In the genomic region with DNA sequence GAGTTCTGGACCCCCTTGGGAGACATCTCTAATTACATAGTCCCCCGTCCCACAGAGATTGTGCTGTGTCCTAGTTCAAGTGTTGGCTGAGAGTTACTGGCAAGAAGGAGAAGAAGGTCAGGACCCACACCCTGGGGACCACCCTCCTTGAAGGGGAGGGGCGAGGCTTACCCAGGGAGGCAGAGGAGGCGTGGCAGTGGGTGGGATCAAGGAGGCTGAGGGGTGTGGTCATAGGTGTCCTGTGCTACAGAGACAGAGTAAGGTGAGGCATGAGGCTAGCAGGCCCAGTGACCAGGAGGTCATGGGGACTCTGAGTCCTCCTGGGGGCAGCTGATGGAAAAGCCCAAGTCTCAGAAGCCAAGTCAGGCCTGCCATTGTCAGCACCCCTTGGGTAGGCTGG, we compare ENCODE assay signal across 20 cellular contexts. TPM values are rescaled to one million over a fixed set of nuclear protein-coding genes. Genes with fewer than 3 reads are reported as not detected.
A peak's percentile ranks its signal among the peaks of the same experiment; 100 is the strongest.
DNase-seq lines count a peak whose midpoint lies in the region; ATAC-seq and TF ChIP-seq lines count a peak whose summit lies in the region.
"Had no signal": no experiment of that assay in that cellular context is flagged by ENCODE, and none has a peak within 500 bp of the region (broad histone marks: within the 10 kb centered on the region; RNA-seq: fewer than 3 reads in every experiment).

No MANE protein-coding gene starts in this region.

- H3K79me2 ChIP-seq in neural cell (replicated peaks; ENCODE audit: insufficient read depth, low read length), result no peaks in the 10 kb centered on the region

- peak overlapping the region; percentile 71 for H3K27ac Mint-ChIP-seq in activated CD8-positive, alpha-beta T cell treated with anti-CD3 and anti-CD28 coated beads, Interleukin-2, amount 10 ng/mL, durations not matched to agents 7 days and 5 days
- H3K27ac Mint-ChIP-seq: CD14-positive monocyte had no signal

- no peaks in the 10 kb centered on the region for H3K27me3 ChIP-seq in neural cell (ENCODE audit: insufficient read depth, low read depth, low read length)
- H3K27me3 ChIP-seq: SJSA1 had no signal

- CTCF ChIA-PET in HEK293 (lab: Yijun Ruan, JAX), result no interaction called here
- CTCF ChIA-PET in activated CD8-positive, alpha-beta T cell treated with anti-CD3 and anti-CD28 coated beads, Interleukin-2, amount 10 ng/mL, durations not matched to agents 7 days and 5 days (lab: Charles Lee), result no interaction called here

- no peak for TF ChIP-seq CTCF in HEK293 (tag by site-specific recombination; IDR thresholded peaks at IDR 0.05)
- no peak for TF ChIP-seq CTCF in neural cell (IDR thresholded peaks at IDR 0.05; ENCODE audit: poor library complexity, severe bottlenecking)

- H3K27me3 Mint-ChIP-seq in activated CD8-positive, alpha-beta T cell treated with anti-CD3 and anti-CD28 coated beads, Interleukin-2, amount 10 ng/mL, durations not matched to agents 7 days and 5 days (ENCODE audit: low read depth), result no peaks in the 10 kb centered on the region

- H3K4me1 Mint-ChIP-seq in activated CD8-positive, alpha-beta T cell treated with anti-CD3 and anti-CD28 coated beads, Interleukin-2, amount 10 ng/mL, durations not matched to agents 7 days and 5 days (ENCODE audit: low read depth), result peaks cover 82% of the 10 kb centered on the region

- H3K36me3 ChIP-seq in HEK293 (ENCODE audit: control insufficient read depth in 2 of 2, insufficient read depth in 1 of 2, low read length in 2 of 2) (no peaks in the 10 kb centered on the region), neural cell (ENCODE audit: insufficient read depth, low read length) (no peaks in the 10 kb centered on the region)
- H3K36me3 ChIP-seq: SJSA1 had no signal

- ATAC-seq in activated CD8-positive, alpha-beta T cell treated with anti-CD3 and anti-CD28 coated beads, Interleukin-2, amount 10 ng/mL, durations not matched to agents 7 days and 5 days, result no peak
- no peak for ATAC-seq in GM19455 (IDR thresholded peaks at IDR 0.05; ENCODE audit: unreplicated experiment)
- ATAC-seq in GM21515 (IDR thresholded peaks at IDR 0.05; ENCODE audit: unreplicated experiment), result no peak
- ATAC-seq: Panc1 had no signal

- H3F3A ChIP-seq in neural cell (ENCODE audit: insufficient read depth, low read length, poor library complexity, severe bottlenecking), result no peaks in the 10 kb centered on the region

- H3K9me3 Mint-ChIP-seq in activated CD8-positive, alpha-beta T cell treated with anti-CD3 and anti-CD28 coated beads, Interleukin-2, amount 10 ng/mL, durations not matched to agents 7 days and 5 days (ENCODE audit: insufficient read depth), result peaks cover 7% of the 10 kb centered on the region

- no peak overlapping the region for H2AFZ ChIP-seq in neural cell (ENCODE audit: low read depth, low read length)

- DNase-seq in NK-92 treated with Interleukin-12 subunit alpha and Interleukin-12 subunit beta, amount 100 ng/mL, for 24 hours (lab: John Stamatoyannopoulos, UW), result peak; percentile 16
- no peak for DNase-seq in NK-92 (lab: John Stamatoyannopoulos, UW; ENCODE audit: unreplicated experiment)
- DNase-seq in activated CD8-positive, alpha-beta T cell treated with anti-CD3 and anti-CD28 coated beads, Interleukin-2, amount 10 ng/mL, durations not matched to agents 7 days and 5 days, result no peak
- no peak for DNase-seq in activated CD8-positive, alpha-beta memory T cell treated with anti-CD3 and anti-CD28 coated beads, Interleukin-2, amount 50 U/mL, for 48 hours
- DNase-seq: 8988T, DMS79 treated with DMSO at 0.1 percent for 48 hours, KBM-7, NCI-H1417, NCI-H187, NCI-H2107, NCI-H510A, NCI-H774 had no signal

- H3K9me3 ChIP-seq in HEK293 (ENCODE audit: control insufficient read depth, insufficient read depth, low read depth, low read length), result no peaks in the 10 kb centered on the region
- no peaks in the 10 kb centered on the region for H3K9me3 ChIP-seq in neural cell (ENCODE audit: low read length)
- H3K9me3 ChIP-seq: SJSA1 had no signal

- H3K27ac ChIP-seq in HEK293 (ENCODE audit: extremely low read depth, low read depth, low read length), result no peak overlapping the region
- H3K27ac ChIP-seq in neural cell (ENCODE audit: low read length), result peak overlapping the region; percentile 63
- H3K27ac ChIP-seq: SJSA1 had no signal

- no peaks in the 10 kb centered on the region for H3K4me1 ChIP-seq in HEK293 (ENCODE audit: control insufficient read depth, insufficient read depth, low read length)
- H3K4me1 ChIP-seq: SJSA1 had no signal

- H3K36me3 Mint-ChIP-seq in activated CD8-positive, alpha-beta T cell treated with anti-CD3 and anti-CD28 coated beads, Interleukin-2, amount 10 ng/mL, durations not matched to agents 7 days and 5 days (ENCODE audit: low read depth), result peaks cover 29% of the 10 kb centered on the region
- H3K36me3 Mint-ChIP-seq: CD14-positive monocyte had no signal

- H3K9me2 ChIP-seq in neural cell (ENCODE audit: insufficient read depth, low read length), result no peaks in the 10 kb centered on the region

- TF ChIP-seq RAD21 in neural cell (conservative IDR thresholded peaks at IDR 0.05), result no peak

- no peak overlapping the region for H3K4me2 ChIP-seq in neural cell (ENCODE audit: low read length)

- no peaks in the 10 kb centered on the region for H4K20me1 ChIP-seq in neural cell (ENCODE audit: insufficient read depth)

- TF ChIP-seq EP300 in neural cell (conservative IDR thresholded peaks at IDR 0.05; ENCODE audit: poor library complexity, severe bottlenecking), result no peak

- no peak overlapping the region for H3K4me3 Mint-ChIP-seq in activated CD8-positive, alpha-beta T cell treated with anti-CD3 and anti-CD28 coated beads, Interleukin-2, amount 10 ng/mL, durations not matched to agents 7 days and 5 days

- H3K4me3 ChIP-seq in HEK293 (ENCODE audit: low read depth, low read length), result no peak overlapping the region
- no peak overlapping the region for H3K4me3 ChIP-seq in neural cell (ENCODE audit: low read length)
- H3K4me3 ChIP-seq: SJSA1 had no signal

- POLR2A ChIA-PET in HEK293 (lab: Yijun Ruan, JAX), result no interaction called here
- POLR2A ChIA-PET in activated CD8-positive, alpha-beta T cell treated with anti-CD3 and anti-CD28 coated beads, Interleukin-2, amount 10 ng/mL, durations not matched to agents 7 days and 5 days (lab: Charles Lee), result interaction anchor here (0.9 kb wide), 1 partner anchor 62 kb away, joined by 3 read pairs; no protein-coding TSS in a partner anchor

- H3K9ac ChIP-seq in neural cell (ENCODE audit: low read length), result peak overlapping the region; percentile 10

TF ChIP-seq in HEK293, 187 proteins besides CTCF, POLR2A, EP300 and RAD21 (continues in another document):
- TF ChIP-seq TCF7L2 (IDR thresholded peaks at IDR 0.05; ENCODE audit: borderline replicate concordance, low read depth, low read length) (no peak), ZNF514 (tag by site-specific recombination; IDR thresholded peaks at IDR 0.05) (no peak), ZNF624 (tag by site-specific recombination; IDR thresholded peaks at IDR 0.05) (no peak), KLF1 (tag by site-specific recombination; IDR thresholded peaks at IDR 0.05) (peak; percentile 79)
- TF ChIP-seq, protein P1, sequence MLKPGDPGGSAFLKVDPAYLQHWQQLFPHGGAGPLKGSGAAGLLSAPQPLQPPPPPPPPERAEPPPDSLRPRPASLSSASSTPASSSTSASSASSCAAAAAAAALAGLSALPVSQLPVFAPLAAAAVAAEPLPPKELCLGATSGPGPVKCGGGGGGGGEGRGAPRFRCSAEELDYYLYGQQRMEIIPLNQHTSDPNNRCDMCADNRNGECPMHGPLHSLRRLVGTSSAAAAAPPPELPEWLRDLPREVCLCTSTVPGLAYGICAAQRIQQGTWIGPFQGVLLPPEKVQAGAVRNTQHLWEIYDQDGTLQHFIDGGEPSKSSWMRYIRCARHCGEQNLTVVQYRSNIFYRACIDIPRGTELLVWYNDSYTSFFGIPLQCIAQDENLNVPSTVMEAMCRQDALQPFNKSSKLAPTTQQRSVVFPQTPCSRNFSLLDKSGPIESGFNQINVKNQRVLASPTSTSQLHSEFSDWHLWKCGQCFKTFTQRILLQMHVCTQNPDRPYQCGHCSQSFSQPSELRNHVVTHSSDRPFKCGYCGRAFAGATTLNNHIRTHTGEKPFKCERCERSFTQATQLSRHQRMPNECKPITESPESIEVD (tag by site-specific recombination; IDR thresholded peaks at IDR 0.05), result no peak

TF ChIP-seq in neural cell, 6 proteins besides CTCF, POLR2A, EP300 and RAD21 (continues in another document):
- TF ChIP-seq SMC3 (conservative IDR thresholded peaks at IDR 0.05; ENCODE audit: poor library complexity) (no peak), MXI1 (conservative IDR thresholded peaks at IDR 0.05; ENCODE audit: poor library complexity, severe bottlenecking) (no peak), TAF1 (IDR thresholded peaks at IDR 0.05; ENCODE audit: low read depth) (no peak), POLR2AphosphoS5 (IDR thresholded peaks at IDR 0.05) (no peak)
- TF ChIP-seq, protein P2, sequence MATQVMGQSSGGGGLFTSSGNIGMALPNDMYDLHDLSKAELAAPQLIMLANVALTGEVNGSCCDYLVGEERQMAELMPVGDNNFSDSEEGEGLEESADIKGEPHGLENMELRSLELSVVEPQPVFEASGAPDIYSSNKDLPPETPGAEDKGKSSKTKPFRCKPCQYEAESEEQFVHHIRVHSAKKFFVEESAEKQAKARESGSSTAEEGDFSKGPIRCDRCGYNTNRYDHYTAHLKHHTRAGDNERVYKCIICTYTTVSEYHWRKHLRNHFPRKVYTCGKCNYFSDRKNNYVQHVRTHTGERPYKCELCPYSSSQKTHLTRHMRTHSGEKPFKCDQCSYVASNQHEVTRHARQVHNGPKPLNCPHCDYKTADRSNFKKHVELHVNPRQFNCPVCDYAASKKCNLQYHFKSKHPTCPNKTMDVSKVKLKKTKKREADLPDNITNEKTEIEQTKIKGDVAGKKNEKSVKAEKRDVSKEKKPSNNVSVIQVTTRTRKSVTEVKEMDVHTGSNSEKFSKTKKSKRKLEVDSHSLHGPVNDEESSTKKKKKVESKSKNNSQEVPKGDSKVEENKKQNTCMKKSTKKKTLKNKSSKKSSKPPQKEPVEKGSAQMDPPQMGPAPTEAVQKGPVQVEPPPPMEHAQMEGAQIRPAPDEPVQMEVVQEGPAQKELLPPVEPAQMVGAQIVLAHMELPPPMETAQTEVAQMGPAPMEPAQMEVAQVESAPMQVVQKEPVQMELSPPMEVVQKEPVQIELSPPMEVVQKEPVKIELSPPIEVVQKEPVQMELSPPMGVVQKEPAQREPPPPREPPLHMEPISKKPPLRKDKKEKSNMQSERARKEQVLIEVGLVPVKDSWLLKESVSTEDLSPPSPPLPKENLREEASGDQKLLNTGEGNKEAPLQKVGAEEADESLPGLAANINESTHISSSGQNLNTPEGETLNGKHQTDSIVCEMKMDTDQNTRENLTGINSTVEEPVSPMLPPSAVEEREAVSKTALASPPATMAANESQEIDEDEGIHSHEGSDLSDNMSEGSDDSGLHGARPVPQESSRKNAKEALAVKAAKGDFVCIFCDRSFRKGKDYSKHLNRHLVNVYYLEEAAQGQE (IDR thresholded peaks at IDR 0.05; ENCODE audit: borderline replicate concordance), result no peak

RNA-seq across cellular contexts. Expression of a gene that starts 29.4 kb away (rescaled TPM):
- not detected for total RNA-seq in activated CD8-positive, alpha-beta T cell treated with anti-CD3 and anti-CD28 coated beads, Interleukin-2, amount 10 ng/mL, durations not matched to agents 7 days and 5 days
- polyA plus RNA-seq in neural cell, result 8.6 and 13.5 TPM in 2 replicates
- 17.3 and 18.6 TPM in 2 replicates for polyA minus RNA-seq in neural cell
- total RNA-seq: SJSA1 had no signal
- polyA plus RNA-seq: AG04450, CD14-positive monocyte had no signal

RNA-seq across cellular contexts. Expression of a gene that starts 59.0 kb away (rescaled TPM):
- total RNA-seq in activated CD8-positive, alpha-beta T cell treated with anti-CD3 and anti-CD28 coated beads, Interleukin-2, amount 10 ng/mL, durations not matched to agents 7 days and 5 days, result not detected
- polyA plus RNA-seq in neural cell, result not detected in 2 replicates
- polyA minus RNA-seq in neural cell, result not detected in 2 replicates
- total RNA-seq: SJSA1 had no signal
- polyA plus RNA-seq: AG04450, CD14-positive monocyte had no signal
